8 cellular contexts compared by ENCODE assay signal in the genomic region with DNA sequence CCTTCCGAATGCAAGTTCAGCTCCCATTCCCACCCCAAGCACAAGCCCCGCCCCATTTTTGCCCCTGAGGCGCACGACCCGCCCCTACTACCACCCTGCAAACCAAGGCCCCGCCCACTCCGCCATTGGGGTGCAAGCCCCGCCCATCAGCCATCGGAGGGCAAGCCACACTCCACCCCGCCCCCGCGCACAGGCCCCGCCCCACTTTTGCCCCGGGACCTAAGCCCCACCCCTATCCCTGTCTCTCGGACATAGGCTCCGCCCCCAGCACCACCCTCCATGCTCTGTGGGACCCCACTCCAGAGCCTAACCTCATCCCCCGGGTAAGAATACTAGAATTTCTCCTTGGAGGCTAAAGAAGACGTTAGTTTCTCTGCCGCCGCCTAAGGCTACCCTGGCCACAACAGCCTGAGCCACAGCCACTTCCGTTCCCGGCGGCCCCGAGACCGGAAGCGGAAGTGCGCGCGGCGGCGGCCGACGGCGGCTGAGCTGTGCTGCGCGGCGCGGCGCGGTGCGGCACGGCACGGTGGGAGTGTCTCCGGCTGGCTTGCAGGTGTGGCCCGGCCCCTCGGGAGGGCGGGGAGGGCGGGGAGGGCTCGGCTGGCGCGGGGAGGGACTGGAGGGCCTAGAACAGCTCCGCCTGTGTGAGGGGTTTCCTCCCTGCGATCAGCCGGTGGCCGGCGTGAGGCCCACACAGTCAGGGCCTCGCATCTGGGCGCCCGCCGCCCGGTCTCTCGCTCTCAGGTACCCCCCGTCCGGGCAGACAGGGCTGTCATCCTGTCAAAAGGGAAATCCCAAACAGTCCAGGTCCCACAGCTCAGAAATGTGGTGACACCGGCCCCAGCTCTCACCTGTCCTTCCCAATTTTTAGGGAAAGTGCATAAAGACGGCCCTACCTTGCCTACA. TPM values are rescaled to one million over a fixed set of nuclear protein-coding genes. Genes with fewer than 3 reads are reported as not detected.
DNase-seq lines count a peak whose midpoint lies in the region; ATAC-seq and TF ChIP-seq lines count a peak whose summit lies in the region.

TSS of gene ZNF333 (plus strand) at position 451 of the 906 bp plus-strand sequence. CDS start 3,444 bp downstream, outside the sequence.

- no peaks in the 10 kb centered on the region for H3K9me3 Mint-ChIP-seq in activated CD4-positive, alpha-beta T cell treated with anti-CD3 and anti-CD28 coated beads for 36 hours (ENCODE audit: low read depth)

- peak within 1 kb of the TSS; percentile 95 for H3K27ac Mint-ChIP-seq in activated CD4-positive, alpha-beta T cell treated with anti-CD3 and anti-CD28 coated beads for 36 hours

- TF ChIP-seq POLR2A in GM19193 (IDR thresholded peaks at IDR 0.05; ENCODE audit: extremely low read depth, insufficient read depth, insufficient read length): peak; percentile 92

- CTCF ChIA-PET in activated CD4-positive, alpha-beta T cell treated with anti-CD3 and anti-CD28 coated beads for 36 hours (lab: Charles Lee): interaction anchor here (0.6 to 9.1 kb wide), 6 partner anchors 9 to 433 kb away, joined by 3 to 244 read pairs (median 4); partner anchors contain the start of gene NDUFB7

- peak; percentile 94 for DNase-seq in Ammon's horn (ENCODE audit: low spot score)
- peak; percentile 74 for DNase-seq in NCI-H510A (lab: John Stamatoyannopoulos, UW)
- peak; percentile 100 for DNase-seq in activated CD4-positive, alpha-beta T cell treated with anti-CD3 and anti-CD28 coated beads for 36 hours
- peak; percentile 92 for DNase-seq in choroid plexus epithelial cell (ENCODE audit: low read depth)
- peak; percentile 93 for DNase-seq in kidney tubule cell (ENCODE audit: low spot score)
- peak; percentile 98 to 100 for DNase-seq in stimulated activated CD4-positive, alpha-beta T cell treated with anti-CD3 and anti-CD28 coated beads, Interleukin-1b, Interleukin-23, amount 100 ng/mL, for 1 hour (ENCODE audit: low read depth in 2 of 2)

- intact Hi-C loops in activated CD4-positive, alpha-beta T cell treated with anti-CD3 and anti-CD28 coated beads for 36 hours (cut with DNase I, micrococcal nuclease): loop anchor here in 1 of 2 experiments (1.0 to 5.0 kb wide), 8 partner anchors 118 to 689 kb away; partner anchors contain the start of genes AKAP8, ASF1B, DDX39A and DNAJB1

- peaks cover 17% of the 10 kb centered on the region for H3K4me1 Mint-ChIP-seq in activated CD4-positive, alpha-beta T cell treated with anti-CD3 and anti-CD28 coated beads for 36 hours

- TF ChIP-seq CTCF in choroid plexus epithelial cell (conservative IDR thresholded peaks at IDR 0.05; ENCODE audit: low read depth, low read length): no peak

- peak; percentile 92 for ATAC-seq in HG03432 (IDR thresholded peaks at IDR 0.05; ENCODE audit: unreplicated experiment)
- ATAC-seq in activated CD4-positive, alpha-beta T cell treated with anti-CD3 and anti-CD28 coated beads for 36 hours: peak; percentile 94

- peak within 1 kb of the TSS; percentile 79 for H3K4me3 Mint-ChIP-seq in activated CD4-positive, alpha-beta T cell treated with anti-CD3 and anti-CD28 coated beads for 36 hours

- POLR2A ChIA-PET in activated CD4-positive, alpha-beta T cell treated with anti-CD3 and anti-CD28 coated beads for 36 hours (lab: Charles Lee): interaction anchor here (0.6 to 0.7 kb wide), 3 partner anchors 92 to 1259 kb away, joined by 3 read pairs; no protein-coding TSS in a partner anchor

- peak within 1 kb of the TSS; percentile 71 for H3K4me3 ChIP-seq in choroid plexus epithelial cell (ENCODE audit: low read depth, low read length)

- H3K27me3 Mint-ChIP-seq in activated CD4-positive, alpha-beta T cell treated with anti-CD3 and anti-CD28 coated beads for 36 hours: no peaks in the 10 kb centered on the region

- peaks cover 2% of the 10 kb centered on the region for H3K36me3 Mint-ChIP-seq in activated CD4-positive, alpha-beta T cell treated with anti-CD3 and anti-CD28 coated beads for 36 hours (ENCODE audit: low read depth)

RNA-seq across cellular contexts. Expression of gene ZNF333, which starts in this region (rescaled TPM):
- total RNA-seq in activated CD4-positive, alpha-beta T cell treated with anti-CD3 and anti-CD28 coated beads for 36 hours: 10 to 100 TPM; 11.7 to 12.7 TPM

Comparison
In these comparisons a context has a peak if more than half of its experiments do, and no peak if none do; other contexts are left out.
1. Peak in every context shown above with its lines: DNase-seq, ATAC-seq and H3K4me3 ChIP-seq.